ENCODE assay signal across 21 cellular contexts in the genomic region with DNA sequence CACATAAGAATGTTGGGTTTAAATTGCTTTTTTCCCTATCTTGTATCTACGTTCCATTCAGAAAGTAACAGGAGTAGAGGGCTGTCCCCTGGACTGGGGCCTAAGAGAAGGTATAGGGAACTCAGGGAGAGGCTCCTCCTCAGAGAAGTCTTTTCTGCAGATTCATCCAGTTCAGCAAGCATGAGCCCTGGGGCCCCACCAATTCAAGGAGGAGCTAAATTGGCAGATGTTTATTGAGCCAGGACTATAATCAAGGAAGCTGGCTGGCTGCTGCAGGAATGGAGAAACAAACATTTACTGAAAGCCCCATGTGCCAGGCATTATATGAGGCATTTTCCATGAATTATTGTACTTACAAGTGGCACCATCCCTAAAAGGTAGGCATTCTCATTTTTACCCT.
"Had no signal": no experiment of that assay in that cellular context is flagged by ENCODE, and none has a peak within 500 bp of the region (broad histone marks: within the 10 kb centered on the region; RNA-seq: fewer than 3 reads in every experiment).

No MANE protein-coding gene starts in this region.

- H3K4me1 ChIP-seq: upper lobe of right lung had no signal

- H3K4me3 Mint-ChIP-seq: activated T-cell treated with anti-CD3 and anti-CD28 coated beads, Interleukin-2, amount 50 U/mL, for 72 hours; mesothelial cell of epicardium; nephron progenitor cell; stimulated activated memory B cell treated with anti-CD40 and anti-IgM and Interleukin-4, amounts not matched to agents 10 μg/mL and 1 μg/mL and 100 μg/mL, for 72 hours had no signal

- H3K36me3 Mint-ChIP-seq: mesothelial cell of epicardium; stimulated activated memory B cell treated with anti-CD40 and anti-IgM and Interleukin-4, amounts not matched to agents 10 μg/mL and 1 μg/mL and 100 μg/mL, for 72 hours had no signal

- H3K4me1 Mint-ChIP-seq: mesothelial cell of epicardium; stimulated activated memory B cell treated with anti-CD40 and anti-IgM and Interleukin-4, amounts not matched to agents 10 μg/mL and 1 μg/mL and 100 μg/mL, for 72 hours had no signal

- FAIRE-seq: endothelial cell of umbilical vein, keratinocyte had no signal

- H3K36me3 ChIP-seq: thoracic aorta, upper lobe of right lung had no signal

- H3K4me3 ChIP-seq: thoracic aorta, upper lobe of right lung had no signal

- DNase-seq: activated CD4-positive, alpha-beta T cell treated with anti-CD3 and anti-CD28 coated beads for 1 hour; activated CD4-positive, alpha-beta T cell treated with anti-CD3 and anti-CD28 coated beads, Interleukin-2, amount 50 U/mL, for 4 hours; activated effector memory CD4-positive, alpha-beta T cell treated with anti-CD3 and anti-CD28 coated beads, Interleukin-2, amount 50 U/mL, for 16 hours; activated naive CD4-positive, alpha-beta T cell treated with anti-CD3 and anti-CD28 coated beads, Interleukin-2, amount 50 U/mL, for 16 hours; activated T-cell treated with anti-CD3 and anti-CD28 coated beads, Interleukin-2, amount 50 U/mL, for 72 hours; dermis blood vessel endothelial cell; effector memory CD4-positive, alpha-beta T cell; foreskin melanocyte; glutamatergic neuron; nephron progenitor cell; nucleus accumbens; stimulated activated CD4-positive, alpha-beta T cell treated with anti-CD3 and anti-CD28 coated beads, Interleukin-4, amount 100 ng/mL, for 4 hours; upper lobe of right lung had no signal

- ATAC-seq: activated T-cell treated with anti-CD3 and anti-CD28 coated beads, Interleukin-2, amount 50 U/mL, for 72 hours; left lobe of liver; sciatic nerve; stimulated activated memory B cell treated with anti-CD40 and anti-IgM and Interleukin-4, amounts not matched to agents 10 μg/mL and 1 μg/mL and 100 μg/mL, for 72 hours; upper lobe of right lung had no signal

- H3K27me3 ChIP-seq: upper lobe of right lung had no signal

- H3K27ac Mint-ChIP-seq: activated T-cell treated with anti-CD3 and anti-CD28 coated beads, Interleukin-2, amount 50 U/mL, for 72 hours; mesothelial cell of epicardium; nephron progenitor cell; stimulated activated memory B cell treated with anti-CD40 and anti-IgM and Interleukin-4, amounts not matched to agents 10 μg/mL and 1 μg/mL and 100 μg/mL, for 72 hours had no signal

- H3K27ac ChIP-seq: thoracic aorta, upper lobe of right lung, VCaP had no signal

- H3K9me3 ChIP-seq: upper lobe of right lung had no signal
